ENCODE assay signal across 8 cellular contexts in the genomic region with DNA sequence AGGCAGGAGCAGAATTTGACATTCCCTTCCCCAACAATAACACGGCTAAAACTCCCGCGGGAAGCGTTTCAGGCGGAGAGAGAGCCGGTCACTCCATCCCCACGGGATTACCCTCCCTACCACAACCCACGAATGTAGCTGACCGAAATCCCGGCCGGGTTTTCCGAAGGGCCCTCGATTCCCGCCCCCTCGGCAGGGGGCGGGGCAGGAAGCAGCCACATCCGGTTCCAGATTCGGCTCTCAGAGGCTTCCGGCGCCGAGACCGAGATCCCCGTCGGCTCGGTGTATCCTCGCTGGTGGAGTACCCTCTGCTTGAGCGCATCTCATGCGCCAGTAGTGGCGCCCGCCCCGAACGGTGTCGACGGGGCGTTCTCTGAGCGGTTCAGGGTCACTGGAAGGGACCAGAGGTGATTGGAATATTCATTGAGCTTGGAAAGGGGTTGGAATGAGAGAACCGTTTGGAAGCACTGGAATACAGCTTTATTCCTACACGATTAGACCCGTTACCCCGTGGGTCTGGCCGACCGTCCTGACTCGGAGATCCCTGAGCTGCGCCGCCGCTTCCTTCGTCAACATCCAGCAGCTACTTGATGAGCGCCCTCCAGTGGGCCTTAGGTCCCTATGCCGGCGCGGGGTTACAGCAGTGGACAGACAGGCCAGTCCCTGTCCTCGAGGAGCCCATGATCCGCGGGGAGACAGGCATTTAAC. TPM values are rescaled to one million over a fixed set of nuclear protein-coding genes. Genes with fewer than 3 reads are reported as not detected.
DNase-seq lines count a peak whose midpoint lies in the region; ATAC-seq and TF ChIP-seq lines count a peak whose summit lies in the region.

No MANE protein-coding gene starts in this region.

- H3K4me3 ChIP-seq in DOHH2 (ENCODE audit: low read length) (peak overlapping the region; percentile 95), esophagus muscularis mucosa (peak overlapping the region; percentile 69 to 98 (median 82))

- H3K9me3 ChIP-seq in DOHH2 (ENCODE audit: control insufficient read depth, insufficient read depth, low read length), result no peaks in the 10 kb centered on the region
- no peaks in the 10 kb centered on the region for H3K9me3 ChIP-seq in KOPT-K1 (ENCODE audit: insufficient read depth, low read length, poor library complexity, severe bottlenecking)
- H3K9me3 ChIP-seq in esophagus muscularis mucosa, result no peaks in the 10 kb centered on the region

- H3F3A ChIP-seq in DOHH2 (ENCODE audit: control insufficient read depth, insufficient read depth), result peaks cover 19% of the 10 kb centered on the region

- H3K27me3 ChIP-seq in DOHH2 (ENCODE audit: control insufficient read depth, low read length) (no peaks in the 10 kb centered on the region), esophagus muscularis mucosa (no peaks in the 10 kb centered on the region)

- peak; percentile 35 for TF ChIP-seq POLR2A in esophagus muscularis mucosa (IDR thresholded peaks at IDR 0.05; ENCODE audit: low read depth)

- peaks cover 37% of the 10 kb centered on the region for H3K79me2 ChIP-seq in DOHH2 (ENCODE audit: control insufficient read depth, low read length)

- peak overlapping the region; percentile 98 for H3K4me2 ChIP-seq in DOHH2 (ENCODE audit: low read length)

- peaks cover 20% of the 10 kb centered on the region for H3K4me1 ChIP-seq in DOHH2 (ENCODE audit: control insufficient read depth, low read length)
- H3K4me1 ChIP-seq in esophagus muscularis mucosa, result peaks cover 28 to 59% (median 45%) of the 10 kb centered on the region in 4 donors

- 1% methylated on average over 17 of the region's 54 CpGs for WGBS in esophagus muscularis mucosa

- no peak for TF ChIP-seq EP300 in esophagus muscularis mucosa (IDR thresholded peaks at IDR 0.05)

- intact Hi-C loops in esophagus muscularis mucosa (cut with DNase I), result no loop called here

- H3K36me3 ChIP-seq in DOHH2 (ENCODE audit: control insufficient read depth, low read length), result peaks cover 55% of the 10 kb centered on the region
- peaks cover 59% of the 10 kb centered on the region for H3K36me3 ChIP-seq in KOPT-K1 (ENCODE audit: insufficient read depth, low read length)
- H3K36me3 ChIP-seq in esophagus muscularis mucosa, result peaks cover 23 to 56% (median 53%) of the 10 kb centered on the region in 4 donors

- TF ChIP-seq CTCF in DOHH2 (IDR thresholded peaks at IDR 0.05; ENCODE audit: low read depth, low read length, poor library complexity, severe bottlenecking), result peak; percentile 93
- peak; percentile 70 to 80 (median 78) for TF ChIP-seq CTCF in esophagus muscularis mucosa (IDR thresholded peaks at IDR 0.05)

- peak overlapping the region; percentile 97 for H3K27ac ChIP-seq in DOHH2 (ENCODE audit: low read depth, low read length)
- peak overlapping the region; percentile 96 for H3K27ac ChIP-seq in KOPT-K1 (ENCODE audit: low read depth, low read length, poor library complexity, severe bottlenecking)
- peak overlapping the region; percentile 93 to 99 (median 98) for H3K27ac ChIP-seq in esophagus muscularis mucosa (replicated peaks in 1 of 4)

- peak; percentile 59 for ATAC-seq in GM21825 (IDR thresholded peaks at IDR 0.05; ENCODE audit: unreplicated experiment)

- H4K20me1 ChIP-seq in DOHH2 (ENCODE audit: control insufficient read depth, insufficient read depth, low read depth, low read length), result no peaks in the 10 kb centered on the region

- H3K9me2 ChIP-seq in DOHH2 (replicated peaks; ENCODE audit: control insufficient read depth, low read length), result no peaks in the 10 kb centered on the region

- DNase-seq in activated T-cell treated with anti-CD3 and anti-CD28 coated beads, Interleukin-2, amount 50 U/mL, for 48 hours, result peak; percentile 95 to 96
- DNase-seq in esophagus muscularis mucosa (ENCODE audit: extremely low spot score) (peak; percentile 97), myocyte (ENCODE audit: low read depth) (peak; percentile 96)
- DNase-seq in stimulated activated CD8-positive, alpha-beta memory T cell treated with anti-CD3 and anti-CD28 coated beads, Interleukin-7, amount 100 ng/mL, for 4 hours (ENCODE audit: low read depth in 2 of 2), result peak; percentile 86 to 90

TF ChIP-seq in PFSK-1, 5 proteins besides CTCF, POLR2A, EP300 and RAD21:
- TF ChIP-seq, protein P1, sequence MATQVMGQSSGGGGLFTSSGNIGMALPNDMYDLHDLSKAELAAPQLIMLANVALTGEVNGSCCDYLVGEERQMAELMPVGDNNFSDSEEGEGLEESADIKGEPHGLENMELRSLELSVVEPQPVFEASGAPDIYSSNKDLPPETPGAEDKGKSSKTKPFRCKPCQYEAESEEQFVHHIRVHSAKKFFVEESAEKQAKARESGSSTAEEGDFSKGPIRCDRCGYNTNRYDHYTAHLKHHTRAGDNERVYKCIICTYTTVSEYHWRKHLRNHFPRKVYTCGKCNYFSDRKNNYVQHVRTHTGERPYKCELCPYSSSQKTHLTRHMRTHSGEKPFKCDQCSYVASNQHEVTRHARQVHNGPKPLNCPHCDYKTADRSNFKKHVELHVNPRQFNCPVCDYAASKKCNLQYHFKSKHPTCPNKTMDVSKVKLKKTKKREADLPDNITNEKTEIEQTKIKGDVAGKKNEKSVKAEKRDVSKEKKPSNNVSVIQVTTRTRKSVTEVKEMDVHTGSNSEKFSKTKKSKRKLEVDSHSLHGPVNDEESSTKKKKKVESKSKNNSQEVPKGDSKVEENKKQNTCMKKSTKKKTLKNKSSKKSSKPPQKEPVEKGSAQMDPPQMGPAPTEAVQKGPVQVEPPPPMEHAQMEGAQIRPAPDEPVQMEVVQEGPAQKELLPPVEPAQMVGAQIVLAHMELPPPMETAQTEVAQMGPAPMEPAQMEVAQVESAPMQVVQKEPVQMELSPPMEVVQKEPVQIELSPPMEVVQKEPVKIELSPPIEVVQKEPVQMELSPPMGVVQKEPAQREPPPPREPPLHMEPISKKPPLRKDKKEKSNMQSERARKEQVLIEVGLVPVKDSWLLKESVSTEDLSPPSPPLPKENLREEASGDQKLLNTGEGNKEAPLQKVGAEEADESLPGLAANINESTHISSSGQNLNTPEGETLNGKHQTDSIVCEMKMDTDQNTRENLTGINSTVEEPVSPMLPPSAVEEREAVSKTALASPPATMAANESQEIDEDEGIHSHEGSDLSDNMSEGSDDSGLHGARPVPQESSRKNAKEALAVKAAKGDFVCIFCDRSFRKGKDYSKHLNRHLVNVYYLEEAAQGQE (IDR thresholded peaks at IDR 0.05; ENCODE audit: insufficient read depth in 1 of 2, low read depth in 2 of 2, low read length in 2 of 2), result peak; percentile 54 to 65; a peak in 3 of 4 replicates
- TF ChIP-seq FOXP2 (optimal IDR thresholded peaks at IDR 0.05; ENCODE audit: borderline replicate concordance, extremely low read depth, extremely low read length, insufficient read depth) (no peak), TAF1 (IDR thresholded peaks at IDR 0.05; ENCODE audit: borderline replicate concordance, insufficient read depth, low read length) (peak; percentile 85), POLR2AphosphoS5 (IDR thresholded peaks at IDR 0.05; ENCODE audit: low read depth, low read length) (peak; percentile 92), SIN3A (IDR thresholded peaks at IDR 0.05; ENCODE audit: borderline replicate concordance, insufficient read depth, low read length) (no peak; the same call in 1 of the 2 replicates)

RNA-seq across cellular contexts. Expression of a gene that starts 0.6 kb away (rescaled TPM):
- 34.9 TPM for polyA plus RNA-seq in PFSK-1 (2012; ENCODE audit: insufficient read length, low read depth)
- 10 to 100 TPM; 38.2 to 89.3 (median 65.3) TPM for total RNA-seq in esophagus muscularis mucosa
- total RNA-seq in myocyte, result 27.9 and 31.0 TPM in 2 replicates
- polyA plus RNA-seq in myocyte (2012), result 37.2 TPM

RNA-seq across cellular contexts. Expression of a gene that starts 10.0 kb away (rescaled TPM):
- 94.4 TPM for polyA plus RNA-seq in PFSK-1 (2012; ENCODE audit: insufficient read length, low read depth)
- total RNA-seq in esophagus muscularis mucosa (10 to 100 TPM; 29.1 to 54.2 (median 43.7) TPM), myocyte (61.0 and 71.6 TPM in 2 replicates)
- 103 TPM for polyA plus RNA-seq in myocyte (2012)

RNA-seq across cellular contexts. Expression of a gene that starts 10.4 kb away (rescaled TPM):
- polyA plus RNA-seq in PFSK-1 (2012; ENCODE audit: insufficient read length, low read depth), result 173 TPM
- 10 to 100 TPM; 30.5 to 42.6 (median 35.7) TPM for total RNA-seq in esophagus muscularis mucosa
- total RNA-seq in myocyte, result 74.7 and 95.2 TPM in 2 replicates
- polyA plus RNA-seq in myocyte (2012), result 65.0 TPM

RNA-seq across cellular contexts. Expression of a gene that starts 14.5 kb away (rescaled TPM):
- polyA plus RNA-seq in PFSK-1 (2012; ENCODE audit: insufficient read length, low read depth), result 20.1 TPM
- total RNA-seq in esophagus muscularis mucosa, result 100 to 1,000 TPM in 1 of 4 donors, 10 to 100 TPM in 3; 69.8 to 150 (median 86.6) TPM
- 66.3 and 69.2 TPM in 2 replicates for total RNA-seq in myocyte
- polyA plus RNA-seq in myocyte (2012), result 52.8 TPM

RNA-seq across cellular contexts. Expression of a gene that starts 18.2 kb away (rescaled TPM):
- polyA plus RNA-seq in PFSK-1 (2012; ENCODE audit: insufficient read length, low read depth), result 26.5 TPM
- total RNA-seq in esophagus muscularis mucosa, result 10 to 100 TPM; 12.9 to 24.2 (median 15.8) TPM
- total RNA-seq in myocyte, result 19.0 and 22.6 TPM in 2 replicates
- 28.8 TPM for polyA plus RNA-seq in myocyte (2012)

Comparison
In these comparisons a context has a peak if more than half of its experiments do, and no peak if none do; other contexts are left out.
1. Peak in every context shown above with its lines: DNase-seq, ATAC-seq, H3K4me3 ChIP-seq and H3K27ac ChIP-seq.